Comparison of ENCODE assay signal across 19 cellular contexts in the genomic region with DNA sequence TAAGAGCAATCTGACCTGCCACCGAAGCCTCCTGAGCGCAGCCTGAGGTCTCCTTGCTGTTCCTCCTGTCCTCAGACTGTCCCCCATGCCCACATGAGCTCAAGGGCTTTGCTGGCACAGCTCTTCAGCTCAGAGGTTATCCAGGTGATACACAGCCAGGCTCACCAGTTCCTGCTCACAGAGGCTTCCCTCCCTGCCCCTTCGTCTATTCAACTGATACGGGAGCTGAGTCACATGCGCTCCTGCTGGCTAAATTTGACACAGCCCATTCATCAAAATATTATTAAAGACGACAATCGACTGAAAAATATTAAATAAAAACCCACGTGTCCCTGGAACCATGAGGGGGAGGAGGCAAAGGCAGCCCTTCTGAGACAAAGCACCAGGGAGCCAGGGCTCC. TPM values are rescaled to one million over a fixed set of nuclear protein-coding genes. Genes with fewer than 3 reads are reported as not detected.
DNase-seq lines count a peak whose midpoint lies in the region; ATAC-seq and TF ChIP-seq lines count a peak whose summit lies in the region.
"Had no signal": no experiment of that assay in that cellular context is flagged by ENCODE, and none has a peak within 500 bp of the region (broad histone marks: within the 10 kb centered on the region; RNA-seq: fewer than 3 reads in every experiment).

No MANE protein-coding gene starts in this region.

- 72% methylated on average over 8 of the region's 8 CpGs; no CpG with 5 or more reads in 1 of the 2 donors for WGBS in transverse colon (ENCODE audit: low coverage in 1 of 2), 2 donors

- TF ChIP-seq POLR2A in breast epithelium (IDR thresholded peaks at IDR 0.05) (no peak), transverse colon (IDR thresholded peaks at IDR 0.05) (no peak)

- peak overlapping the region; percentile 23 for H3K4me3 Mint-ChIP-seq in MCF 10A (ENCODE audit: unreplicated experiment)
- peak overlapping the region in 1 of 2 donors; percentile 34 for H3K4me3 Mint-ChIP-seq in effector memory CD8-positive, alpha-beta T cell
- no peak overlapping the region for H3K4me3 Mint-ChIP-seq in mesothelial cell of epicardium
- H3K4me3 Mint-ChIP-seq: activated CD4-positive, alpha-beta memory T cell treated with anti-CD3 and anti-CD28 coated beads, Interleukin-2, amount 10 ng/mL, durations not matched to agents 7 days and 5 days; H9 had no signal

- H3K36me3 Mint-ChIP-seq in MCF 10A (ENCODE audit: insufficient read depth, unreplicated experiment) (peaks cover 13% of the 10 kb centered on the region), mesothelial cell of epicardium (no peaks in the 10 kb centered on the region)
- H3K36me3 Mint-ChIP-seq in effector memory CD8-positive, alpha-beta T cell (ENCODE audit: insufficient read depth) = peaks cover 23% of the 10 kb centered on the region

- CTCF ChIA-PET in MCF 10A (lab: Yijun Ruan, JAX) = interaction anchor here (0.7 to 2.5 kb wide), 6 partner anchors 16 to 457 kb away, joined by 3 to 21 read pairs (median 3); partner anchors contain the start of gene MUC2

- TF ChIP-seq EP300 in transverse colon (IDR thresholded peaks at IDR 0.05; ENCODE audit: low read depth) = no peak

- H3K4me1 Mint-ChIP-seq in MCF 10A (ENCODE audit: insufficient read depth, unreplicated experiment) (peaks cover 36% of the 10 kb centered on the region), mesothelial cell of epicardium (peaks cover 8% of the 10 kb centered on the region)
- peaks cover 53 to 55% of the 10 kb centered on the region in 2 donors for H3K4me1 Mint-ChIP-seq in effector memory CD8-positive, alpha-beta T cell (ENCODE audit: low read depth in 2 of 2)

- intact Hi-C loops in MCF 10A (cut with micrococcal nuclease) (loop anchor here (10.0 kb wide), 1 partner anchor 227 kb away; the partner anchor contains the start of gene TOLLIP), breast epithelium (cut with DNase I; ENCODE audit: low total_unique reads) (no loop called here), transverse colon (cut with DNase I; ENCODE audit: low total_unique reads) (no loop called here)

- POLR2A ChIA-PET in MCF 10A (lab: Yijun Ruan, JAX) = interaction anchor here (0.6 to 1.8 kb wide), 4 partner anchors 65 to 295 kb away, joined by 3 to 10 read pairs (median 4); partner anchors contain the start of gene TOLLIP

- H3K27ac Mint-ChIP-seq in MCF 10A (ENCODE audit: low read depth, unreplicated experiment) (peak overlapping the region; percentile 82), mesothelial cell of epicardium (peak overlapping the region; percentile 77)
- H3K27ac Mint-ChIP-seq in effector memory CD8-positive, alpha-beta T cell = peak overlapping the region; percentile 69 to 75
- H3K27ac Mint-ChIP-seq: activated CD4-positive, alpha-beta memory T cell treated with anti-CD3 and anti-CD28 coated beads, Interleukin-2, amount 10 ng/mL, durations not matched to agents 7 days and 5 days had no signal

- peak overlapping the region in 1 of 2 donors; percentile 58 for H3K27ac ChIP-seq in breast epithelium
- H3K27ac ChIP-seq in transverse colon = peak overlapping the region in 3 of 4 donors; percentile 32 to 78 (median 63)
- H3K27ac ChIP-seq: hepatocyte had no signal

- in situ Hi-C loops in transverse colon (cut with MboI; ENCODE audit: low pct_ligation_motif_present in 1 of 4, low pct_unique_long_range_greater_than_20kb in 1 of 4, low sequenced_read_pairs in 3 of 4) = no loop called here

- H3K4me1 ChIP-seq in breast epithelium = peaks cover 23 to 27% of the 10 kb centered on the region in 2 donors
- peaks cover 0 to 42% (median 16%) of the 10 kb centered on the region in 4 donors for H3K4me1 ChIP-seq in transverse colon

- no TSS peak for BruUV-seq in MCF 10A (replicated peaks; lab: Mats Ljungman, UMichigan)

- H3K9me3 Mint-ChIP-seq in MCF 10A (ENCODE audit: unreplicated experiment) (no peaks in the 10 kb centered on the region), mesothelial cell of epicardium (no peaks in the 10 kb centered on the region)
- no peaks in the 10 kb centered on the region for H3K9me3 Mint-ChIP-seq in effector memory CD8-positive, alpha-beta T cell
- H3K9me3 Mint-ChIP-seq: activated CD4-positive, alpha-beta memory T cell treated with anti-CD3 and anti-CD28 coated beads, Interleukin-2, amount 10 ng/mL, durations not matched to agents 7 days and 5 days; H9 had no signal

- H3K36me3 ChIP-seq in breast epithelium = no peaks in the 10 kb centered on the region
- H3K36me3 ChIP-seq in transverse colon = peaks cover 0 to 6% (median 0%) of the 10 kb centered on the region in 4 donors

- no peak for TF ChIP-seq CTCF in MCF 10A (IDR thresholded peaks at IDR 0.05; ENCODE audit: unreplicated experiment)
- TF ChIP-seq CTCF in breast epithelium (IDR thresholded peaks at IDR 0.05) = no peak
- no peak for TF ChIP-seq CTCF in mesothelial cell of epicardium (IDR thresholded peaks at IDR 0.05; ENCODE audit: unreplicated experiment)
- no peak for TF ChIP-seq CTCF in transverse colon (IDR thresholded peaks at IDR 0.05)

- H3K4me3 ChIP-seq in breast epithelium = peak overlapping the region in 1 of 3 donors; percentile 46
- no peak overlapping the region for H3K4me3 ChIP-seq in transverse colon
- H3K4me3 ChIP-seq: hepatocyte, left lung had no signal

- H3K27me3 Mint-ChIP-seq in MCF 10A (ENCODE audit: insufficient read depth, unreplicated experiment) (no peaks in the 10 kb centered on the region), mesothelial cell of epicardium (ENCODE audit: low read depth) (no peaks in the 10 kb centered on the region)
- H3K27me3 Mint-ChIP-seq in effector memory CD8-positive, alpha-beta T cell = no peaks in the 10 kb centered on the region
- H3K27me3 Mint-ChIP-seq: activated CD4-positive, alpha-beta memory T cell treated with anti-CD3 and anti-CD28 coated beads, Interleukin-2, amount 10 ng/mL, durations not matched to agents 7 days and 5 days had no signal

- DNase-seq in MCF 10A (ENCODE audit: unreplicated experiment) (no peak), breast epithelium (ENCODE audit: low spot score in 2 of 2) (no peak), mesothelial cell of epicardium (ENCODE audit: low spot score in 2 of 2, unreplicated experiment in 2 of 2) (no peak), transverse colon (no peak), GM19238 (ENCODE audit: insufficient read length, low spot score) (no peak), NCI-H226 (no peak)
- DNase-seq in effector memory CD8-positive, alpha-beta T cell = no peak
- DNase-seq: activated CD4-positive, alpha-beta memory T cell treated with anti-CD3 and anti-CD28 coated beads, Interleukin-2, amount 10 ng/mL, durations not matched to agents 7 days and 5 days; activated naive CD4-positive, alpha-beta T cell; DND-41; H9; stimulated activated CD4-positive, alpha-beta T cell treated with anti-CD3 and anti-CD28 coated beads, Interleukin-1b, Interleukin-23, amount 100 ng/mL, for 48 hours had no signal

- H3K9me3 ChIP-seq in breast epithelium (no peaks in the 10 kb centered on the region), transverse colon (no peaks in the 10 kb centered on the region)
- H3K9me3 ChIP-seq: left lung had no signal

- no peak for ATAC-seq in effector memory CD8-positive, alpha-beta T cell (replicated peaks)
- ATAC-seq in GM19452 (IDR thresholded peaks at IDR 0.05; ENCODE audit: unreplicated experiment) = no peak
- ATAC-seq: Panc1 had no signal

- H3K27me3 ChIP-seq in breast epithelium (no peaks in the 10 kb centered on the region), transverse colon (no peaks in the 10 kb centered on the region)
- H3K27me3 ChIP-seq: hepatocyte, left lung had no signal

RNA-seq across cellular contexts. Expression of gene DUSP8, which starts 40.7 kb away (rescaled TPM):
- total RNA-seq in MCF 10A (2022) (10.4 and 17.6 TPM in 2 replicates), breast epithelium (1 to 10 TPM in 2 of 3 donors, under 1 TPM in 1; 0.80 to 2.9 (median 1.6) TPM), mesothelial cell of epicardium (7.8 to 9.1 TPM (median 8.9 TPM) in 3 replicates), transverse colon (10 to 100 TPM; 13.3 to 31.8 (median 19.8) TPM)

RNA-seq across cellular contexts. Expression of gene MOB2, which starts 44.8 kb away (rescaled TPM):
- total RNA-seq in MCF 10A (2022) (20.1 and 20.2 TPM in 2 replicates), breast epithelium (10 to 100 TPM; 36.4 to 46.1 (median 37.9) TPM), mesothelial cell of epicardium (27.6 to 31.3 TPM (median 28.1 TPM) in 3 replicates), transverse colon (10 to 100 TPM; 22.8 to 56.7 (median 42.4) TPM)

RNA-seq across cellular contexts. Expression of gene KRTAP5-1, which starts 53.7 kb away (rescaled TPM):
- total RNA-seq in MCF 10A (2022) (not detected in 2 replicates), breast epithelium (not detected), mesothelial cell of epicardium (not detected in 3 replicates), transverse colon (not detected)
- total RNA-seq: activated CD4-positive, alpha-beta memory T cell treated with anti-CD3 and anti-CD28 coated beads, Interleukin-2, amount 10 ng/mL, durations not matched to agents 7 days and 5 days; dermis microvascular lymphatic vessel endothelial cell; H9; hepatocyte; left lung; NCI-H460; T-helper 2 cell treated with Interferon-gamma antibody and Interleukin-4, amounts not matched to agents 100 ng/mL and 5 ng/mL, for 36 hours had no signal
